ENCODE assay signal across 1 cellular context in the genomic region with DNA sequence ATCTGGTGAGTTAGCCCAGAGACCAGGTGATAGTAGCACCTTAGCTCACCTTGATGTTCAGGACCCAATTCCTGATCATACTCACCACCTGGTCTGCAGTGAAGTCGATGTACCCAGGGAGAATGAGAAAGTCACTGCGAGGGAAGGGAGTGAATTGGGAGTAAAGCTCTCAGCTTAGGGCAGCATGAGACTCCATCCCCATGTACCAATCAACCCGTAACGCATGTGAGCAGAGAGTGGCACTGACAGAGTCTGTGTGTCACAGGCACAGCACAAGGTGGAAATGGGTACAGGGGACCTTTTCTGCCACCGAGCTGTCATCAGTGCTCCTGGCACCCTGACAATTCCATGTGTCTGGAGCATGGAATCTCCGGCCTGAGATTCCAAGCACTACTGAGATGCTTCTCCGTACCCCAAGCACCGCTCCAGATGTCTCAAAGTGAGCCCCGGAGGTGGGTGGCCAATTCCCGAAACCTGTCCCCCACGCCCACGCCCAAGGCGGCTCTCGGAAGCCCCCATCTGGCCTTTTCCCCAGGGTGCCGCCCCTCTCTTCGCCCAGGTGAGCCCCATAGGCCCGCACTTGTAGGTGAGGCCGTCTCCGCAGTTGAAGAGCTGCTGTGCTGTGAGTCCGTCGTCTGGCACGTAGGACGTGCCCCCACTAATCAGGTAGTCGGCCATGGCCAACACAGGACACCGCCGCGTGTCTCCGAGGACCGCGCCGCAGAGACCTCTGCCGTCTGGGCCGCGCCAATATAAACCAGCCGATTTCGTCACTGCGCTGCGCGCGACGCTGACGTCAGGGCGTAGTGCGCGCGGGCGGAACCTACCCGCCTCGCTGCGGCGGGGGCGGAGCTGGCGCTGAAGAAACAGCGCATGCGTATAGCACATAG.
A peak's percentile ranks its signal among the peaks of the same experiment; 100 is the strongest.
TF ChIP-seq lines count a peak whose summit lies in the region.

IMPDH2 (minus strand) TSS at position 726 of the 890 bp plus-strand sequence; CDS start at position 678, 48 bp downstream.

TF ChIP-seq in K562, 482 proteins besides CTCF, POLR2A, EP300 and RAD21 (continued from another document and continues in another):
- TF ChIP-seq ZBTB11 (CRISPR knock-in tag; IDR thresholded peaks at IDR 0.05) (0 out of 6 replicates have a peak, but pooled peaks of 1 of the 3 experiments have one; percentile 24), CREBBP (IDR thresholded peaks at IDR 0.05; ENCODE audit: low read depth, low read length) (no peak), TAF1 (IDR thresholded peaks at IDR 0.05; ENCODE audit: control insufficient read depth, extremely low read depth, insufficient read depth, low read length, severe bottlenecking) (peak; percentile 71), BACH1 (tag; IDR thresholded peaks at IDR 0.05) (no peak), ZNF253 (CRISPR knock-in tag; conservative IDR thresholded peaks at IDR 0.05) (no peak), ZNF780A (CRISPR knock-in tag; IDR thresholded peaks at IDR 0.05) (no peak), NELFE (IDR thresholded peaks at IDR 0.05; ENCODE audit: insufficient read depth, insufficient read length) (no peak), SETDB1 (IDR thresholded peaks at IDR 0.05; ENCODE audit: low read length) (no peak), XRCC3 (IDR thresholded peaks at IDR 0.05) (no peak), ADNP (tag; IDR thresholded peaks at IDR 0.05) (no peak), NR3C1 (CRISPR knock-in tag; IDR thresholded peaks at IDR 0.05) (no peak), ARHGAP35 (IDR thresholded peaks at IDR 0.05; ENCODE audit: partially characterized antibody) (no peak), FOS (IDR thresholded peaks at IDR 0.05; ENCODE audit: extremely low read depth, insufficient read length) (no peak), ATF3 (IDR thresholded peaks at IDR 0.05) (peak; percentile 91), ATF3 (CRISPR knock-in tag; conservative IDR thresholded peaks at IDR 0.05) (0 out of 2 replicates have a peak, but pooled peaks have one; percentile 25), FOXM1 (IDR thresholded peaks at IDR 0.05; ENCODE audit: low read depth) (no peak), FOXM1 (CRISPR knock-in tag; IDR thresholded peaks at IDR 0.05; ENCODE audit: low read depth) (no peak), ZSCAN29 (IDR thresholded peaks at IDR 0.05) (no peak), ZNF79 (CRISPR knock-in tag; IDR thresholded peaks at IDR 0.05; ENCODE audit: low read depth) (no peak), MAFK (IDR thresholded peaks at IDR 0.05; ENCODE audit: low read length) (peak; percentile 37; the same call in 1 of the 2 replicates), FOSL1 (tag; conservative IDR thresholded peaks at IDR 0.05) (peak; percentile 51), XRCC5 (IDR thresholded peaks at IDR 0.05; ENCODE audit: low read depth, low read length) (no peak), ZNF311 (CRISPR knock-in tag; IDR thresholded peaks at IDR 0.05) (no peak), ZBTB2 (IDR thresholded peaks at IDR 0.05) (peak; percentile 98), SMC3 (conservative IDR thresholded peaks at IDR 0.05; ENCODE audit: insufficient read depth, low read depth, low read length) (no peak), MLX (CRISPR knock-in tag; conservative IDR thresholded peaks at IDR 0.05) (no peak), IRF9 (tag; IDR thresholded peaks at IDR 0.05) (no peak), E4F1 (CRISPR knock-in tag; IDR thresholded peaks at IDR 0.05; ENCODE audit: borderline replicate concordance) (no peak), YBX1 (IDR thresholded peaks at IDR 0.05) (no peak), MYNN (IDR thresholded peaks at IDR 0.05) (no peak), MYNN (CRISPR knock-in tag; IDR thresholded peaks at IDR 0.05) (no peak), ZFPM2 (CRISPR knock-in tag; IDR thresholded peaks at IDR 0.05) (0 out of 2 replicates have a peak, but pooled peaks have one; percentile 77), IRF1 (CRISPR knock-in tag; IDR thresholded peaks at IDR 0.05; ENCODE audit: borderline replicate concordance) (no peak), ARID3A (IDR thresholded peaks at IDR 0.05; ENCODE audit: borderline replicate concordance, low read depth, low read length) (no peak), ILF3 (IDR thresholded peaks at IDR 0.05; ENCODE audit: borderline replicate concordance) (peak; percentile 69; the same call in 1 of the 2 replicates), GATA2 (CRISPR knock-in tag; IDR thresholded peaks at IDR 0.05) (no peak), FOXK2 (conservative IDR thresholded peaks at IDR 0.05 in 1 of 2, IDR thresholded peaks at IDR 0.05 in 1 of 2; ENCODE audit: low read depth in 2 of 2) (peak; percentile 28 to 68; a peak in 1 of 4 replicates), MTA1 (IDR thresholded peaks at IDR 0.05; ENCODE audit: borderline replicate concordance) (peak; percentile 82), POLR3A (IDR thresholded peaks at IDR 0.05; ENCODE audit: borderline replicate concordance, extremely low read depth, insufficient read depth, insufficient read length) (no peak), ZNF668 (CRISPR knock-in tag; IDR thresholded peaks at IDR 0.05) (no peak), SMAD2 (IDR thresholded peaks at IDR 0.05; ENCODE audit: low read depth, low read length) (no peak), CXXC5 (CRISPR knock-in tag; IDR thresholded peaks at IDR 0.05) (peak; percentile 86), FOXK1 (CRISPR knock-in tag; IDR thresholded peaks at IDR 0.05; ENCODE audit: borderline replicate concordance) (no peak), TGIF2 (CRISPR knock-in tag; IDR thresholded peaks at IDR 0.05) (no peak), SMARCA5 (IDR thresholded peaks at IDR 0.05) (no peak)
- TF ChIP-seq, protein P1, sequence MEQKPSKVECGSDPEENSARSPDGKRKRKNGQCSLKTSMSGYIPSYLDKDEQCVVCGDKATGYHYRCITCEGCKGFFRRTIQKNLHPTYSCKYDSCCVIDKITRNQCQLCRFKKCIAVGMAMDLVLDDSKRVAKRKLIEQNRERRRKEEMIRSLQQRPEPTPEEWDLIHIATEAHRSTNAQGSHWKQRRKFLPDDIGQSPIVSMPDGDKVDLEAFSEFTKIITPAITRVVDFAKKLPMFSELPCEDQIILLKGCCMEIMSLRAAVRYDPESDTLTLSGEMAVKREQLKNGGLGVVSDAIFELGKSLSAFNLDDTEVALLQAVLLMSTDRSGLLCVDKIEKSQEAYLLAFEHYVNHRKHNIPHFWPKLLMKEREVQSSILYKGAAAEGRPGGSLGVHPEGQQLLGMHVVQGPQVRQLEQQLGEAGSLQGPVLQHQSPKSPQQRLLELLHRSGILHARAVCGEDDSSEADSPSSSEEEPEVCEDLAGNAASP (IDR thresholded peaks at IDR 0.05): no peak
- TF ChIP-seq, protein P2, sequence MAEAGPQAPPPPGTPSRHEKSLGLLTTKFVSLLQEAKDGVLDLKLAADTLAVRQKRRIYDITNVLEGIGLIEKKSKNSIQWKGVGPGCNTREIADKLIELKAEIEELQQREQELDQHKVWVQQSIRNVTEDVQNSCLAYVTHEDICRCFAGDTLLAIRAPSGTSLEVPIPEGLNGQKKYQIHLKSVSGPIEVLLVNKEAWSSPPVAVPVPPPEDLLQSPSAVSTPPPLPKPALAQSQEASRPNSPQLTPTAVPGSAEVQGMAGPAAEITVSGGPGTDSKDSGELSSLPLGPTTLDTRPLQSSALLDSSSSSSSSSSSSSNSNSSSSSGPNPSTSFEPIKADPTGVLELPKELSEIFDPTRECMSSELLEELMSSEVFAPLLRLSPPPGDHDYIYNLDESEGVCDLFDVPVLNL (CRISPR knock-in tag; IDR thresholded peaks at IDR 0.05; ENCODE audit: low read depth): 0 out of 2 replicates have a peak, but pooled peaks have one; percentile 64
